Comparison of ENCODE assay signal across 1 cellular context in genomic region chr7:137946015-137946414, GRCh38.
TF ChIP-seq lines count a peak whose summit lies in the region.

No MANE protein-coding gene starts in this region.

TF ChIP-seq in IMR-90, 13 proteins besides CTCF, POLR2A, EP300 and RAD21:
- no peak for TF ChIP-seq MAZ (IDR thresholded peaks at IDR 0.05; ENCODE audit: borderline replicate concordance, low read depth, low read length)
- no peak for TF ChIP-seq FOS (IDR thresholded peaks at IDR 0.05; ENCODE audit: low read depth, low read length)
- no peak for TF ChIP-seq MXI1 (IDR thresholded peaks at IDR 0.05; ENCODE audit: borderline replicate concordance, low read depth, low read length)
- TF ChIP-seq USF2 (IDR thresholded peaks at IDR 0.05; ENCODE audit: low read depth, low read length): no peak
- TF ChIP-seq SMC3 (IDR thresholded peaks at IDR 0.05; ENCODE audit: low read depth, low read length): no peak
- TF ChIP-seq NFE2L2 (IDR thresholded peaks at IDR 0.05; ENCODE audit: low read depth, low read length): no peak
- TF ChIP-seq CHD1 (IDR thresholded peaks at IDR 0.05; ENCODE audit: low read depth, low read length): no peak
- no peak for TF ChIP-seq RFX5 (IDR thresholded peaks at IDR 0.05; ENCODE audit: low read depth, low read length)
- TF ChIP-seq RCOR1 (IDR thresholded peaks at IDR 0.05; ENCODE audit: insufficient replicate concordance, low read length): no peak
- TF ChIP-seq MAFK (IDR thresholded peaks at IDR 0.05; ENCODE audit: low read depth, low read length): no peak
- no peak for TF ChIP-seq CEBPB (IDR thresholded peaks at IDR 0.05; ENCODE audit: low read depth, low read length)
- no peak for TF ChIP-seq BHLHE40 (IDR thresholded peaks at IDR 0.05; ENCODE audit: low read depth, low read length)
- no peak for TF ChIP-seq ELK1 (IDR thresholded peaks at IDR 0.05; ENCODE audit: borderline replicate concordance, low read depth, low read length)
